In genomic region chr13:50574731-50575130, GRCh38 we compare ENCODE assay signal across 1 cellular context.
TF ChIP-seq lines count a peak whose summit lies in the region.

No MANE protein-coding gene starts in this region.

TF ChIP-seq in HEK293, 187 proteins besides CTCF, POLR2A, EP300 and RAD21 (continued from another document):
- TF ChIP-seq REST (tag by site-specific recombination; IDR thresholded peaks at IDR 0.05) (no peak), ZNF518A (tag by site-specific recombination; conservative IDR thresholded peaks at IDR 0.05; ENCODE audit: low read depth) (0 out of 2 replicates have a peak, but pooled peaks have one; percentile 30), ZSCAN16 (tag by site-specific recombination; IDR thresholded peaks at IDR 0.05) (no peak), ZNF580 (tag by site-specific recombination; IDR thresholded peaks at IDR 0.05) (peak; percentile 75; the same call in 1 of the 2 replicates), FEZF1 (tag by site-specific recombination; IDR thresholded peaks at IDR 0.05) (peak; percentile 44), OSR2 (tag by site-specific recombination; IDR thresholded peaks at IDR 0.05) (peak; percentile 57; the same call in 1 of the 2 replicates), PRDM4 (tag by site-specific recombination; IDR thresholded peaks at IDR 0.05) (peak; percentile 52), GLI2 (tag by site-specific recombination; IDR thresholded peaks at IDR 0.05; ENCODE audit: borderline replicate concordance, low read depth) (0 out of 2 replicates have a peak, but pooled peaks have one; percentile 32), ELK4 (IDR thresholded peaks at IDR 0.05; ENCODE audit: borderline replicate concordance, low read depth, low read length) (no peak), ZNF558 (tag by site-specific recombination; IDR thresholded peaks at IDR 0.05) (no peak), PRDM6 (tag by site-specific recombination; IDR thresholded peaks at IDR 0.05) (peak; percentile 92), EGR2 (tag by site-specific recombination; IDR thresholded peaks at IDR 0.05; ENCODE audit: low read depth) (peak; percentile 77), BCL6B (tag by site-specific recombination; IDR thresholded peaks at IDR 0.05) (no peak), ZNF423 (tag by site-specific recombination; IDR thresholded peaks at IDR 0.05) (peak; percentile 51; the same call in 1 of the 2 replicates), ZNF843 (tag by site-specific recombination; IDR thresholded peaks at IDR 0.05) (0 out of 2 replicates have a peak, but pooled peaks have one; percentile 46), HIC1 (tag by site-specific recombination; IDR thresholded peaks at IDR 0.05) (no peak), KLF7 (tag by site-specific recombination; IDR thresholded peaks at IDR 0.05; ENCODE audit: borderline replicate concordance) (no peak), ZNF677 (tag by site-specific recombination; IDR thresholded peaks at IDR 0.05) (no peak), ZNF629 (tag by site-specific recombination; IDR thresholded peaks at IDR 0.05) (0 out of 2 replicates have a peak, but pooled peaks have one; percentile 44)
